ENCODE assay signal across 8 cellular contexts in genomic region chr2:233854241-233854981, GRCh38.
DNase-seq lines count a peak whose midpoint lies in the region; ATAC-seq and TF ChIP-seq lines count a peak whose summit lies in the region.

A gene with protein sequence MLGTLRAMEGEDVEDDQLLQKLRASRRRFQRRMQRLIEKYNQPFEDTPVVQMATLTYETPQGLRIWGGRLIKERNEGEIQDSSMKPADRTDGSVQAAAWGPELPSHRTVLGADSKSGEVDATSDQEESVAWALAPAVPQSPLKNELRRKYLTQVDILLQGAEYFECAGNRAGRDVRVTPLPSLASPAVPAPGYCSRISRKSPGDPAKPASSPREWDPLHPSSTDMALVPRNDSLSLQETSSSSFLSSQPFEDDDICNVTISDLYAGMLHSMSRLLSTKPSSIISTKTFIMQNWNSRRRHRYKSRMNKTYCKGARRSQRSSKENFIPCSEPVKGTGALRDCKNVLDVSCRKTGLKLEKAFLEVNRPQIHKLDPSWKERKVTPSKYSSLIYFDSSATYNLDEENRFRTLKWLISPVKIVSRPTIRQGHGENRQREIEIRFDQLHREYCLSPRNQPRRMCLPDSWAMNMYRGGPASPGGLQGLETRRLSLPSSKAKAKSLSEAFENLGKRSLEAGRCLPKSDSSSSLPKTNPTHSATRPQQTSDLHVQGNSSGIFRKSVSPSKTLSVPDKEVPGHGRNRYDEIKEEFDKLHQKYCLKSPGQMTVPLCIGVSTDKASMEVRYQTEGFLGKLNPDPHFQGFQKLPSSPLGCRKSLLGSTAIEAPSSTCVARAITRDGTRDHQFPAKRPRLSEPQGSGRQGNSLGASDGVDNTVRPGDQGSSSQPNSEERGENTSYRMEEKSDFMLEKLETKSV (minus strand): TSS chr2:233854535. CDS start chr2:233854500, 35 bp downstream.

- peak; percentile 74 for DNase-seq in AG09309 (ENCODE audit: low read depth)
- DNase-seq in NCI-H226 = peak; percentile 92
- peak; percentile 95 to 96 for DNase-seq in cardiac fibroblast (ENCODE audit: low read depth in 2 of 2)
- DNase-seq in inferior parietal cortex (ENCODE audit: extremely low spot score) = peak; percentile 97
- peak; percentile 80 to 92 for DNase-seq in stimulated activated CD4-positive, alpha-beta T cell treated with anti-CD3 and anti-CD28 coated beads, Interleukin-12 subunit alpha, Interleukin-12 subunit beta, amount 100 ng/mL, for 24 hours (ENCODE audit: low read depth in 2 of 2)

- peak within 1 kb of the TSS; percentile 72 for H3K4me3 ChIP-seq in AG09309 (ENCODE audit: control insufficient read depth, low read depth, low read length)
- peak within 1 kb of the TSS; percentile 76 for H3K4me3 ChIP-seq in WI38 (ENCODE audit: low read depth, low read length)
- H3K4me3 ChIP-seq in cardiac fibroblast (replicated peaks in 1 of 2; ENCODE audit: low read depth in 2 of 2, low read length in 2 of 2) = peak within 1 kb of the TSS; percentile 93 to 95

- ATAC-seq in GM19023 (IDR thresholded peaks at IDR 0.05; ENCODE audit: unreplicated experiment) = peak; percentile 98
- peak; percentile 95 for ATAC-seq in HG03196 (IDR thresholded peaks at IDR 0.05; ENCODE audit: unreplicated experiment)

- TF ChIP-seq CTCF in AG09309 (IDR thresholded peaks at IDR 0.05; ENCODE audit: control insufficient read depth, insufficient read depth, low read depth, low read length, missing control alignments) (no peak), WI38 (IDR thresholded peaks at IDR 0.05; ENCODE audit: low read depth, low read length) (no peak), cardiac fibroblast (IDR thresholded peaks at IDR 0.05; ENCODE audit: low read depth, low read length) (no peak)

Comparison
In these comparisons a context has a peak if more than half of its experiments do, and no peak if none do; other contexts are left out.
1. Peak in every context shown above with its lines: DNase-seq, ATAC-seq and H3K4me3 ChIP-seq.